Comparison of ENCODE assay signal across 8 cellular contexts in genomic region chr3:169041677-169042171, GRCh38.
DNase-seq lines count a peak whose midpoint lies in the region; ATAC-seq and TF ChIP-seq lines count a peak whose summit lies in the region.

No MANE protein-coding gene starts in this region.

- no peaks in the 10 kb centered on the region for H3K4me1 ChIP-seq in mesenchymal stem cell (ENCODE audit: control insufficient read depth, insufficient read depth, low read depth, low read length)
- H3K4me1 ChIP-seq in testis: no peaks in the 10 kb centered on the region

- H3K9me3 ChIP-seq in mesenchymal stem cell (ENCODE audit: control insufficient read depth, low read length) (no peaks in the 10 kb centered on the region), testis (no peaks in the 10 kb centered on the region)
- H3K9me3 ChIP-seq in CD4-positive, alpha-beta T cell (ENCODE audit: control insufficient read depth, low read length): no peaks in the 10 kb centered on the region

- H3K9me3 Mint-ChIP-seq in natural killer cell treated with Interleukin-12 subunit alpha and Interleukin-12 subunit beta and Interleukin-15 and Interleukin-18, amount 100 ng/mL, for 72 hours: no peaks in the 10 kb centered on the region
- no peaks in the 10 kb centered on the region for H3K9me3 Mint-ChIP-seq in CD4-positive, alpha-beta T cell

- POLR2A ChIA-PET in CD4-positive, alpha-beta T cell (lab: Charles Lee): no interaction called here

- DNase-seq in ELR (ENCODE audit: low read depth) (peak; percentile 86), NCI-H2081 (lab: John Stamatoyannopoulos, UW) (peak; percentile 6 to 46), cardiac fibroblast (ENCODE audit: low read depth in 2 of 2) (peak; percentile 80 to 82), mesenchymal stem cell (peak; percentile 73), KG1 (lab: John Stamatoyannopoulos, UW) (no peak), testis (no peak)
- no peak for DNase-seq in natural killer cell treated with Interleukin-12 subunit alpha and Interleukin-12 subunit beta and Interleukin-15 and Interleukin-18, amount 100 ng/mL, for 72 hours (ENCODE audit: low spot score)
- no peak for DNase-seq in CD4-positive, alpha-beta T cell

- peak overlapping the region; percentile 85 for H3K9ac ChIP-seq in mesenchymal stem cell (ENCODE audit: low read length)

- H3K4me2 ChIP-seq in mesenchymal stem cell (ENCODE audit: low read length, poor library complexity, severe bottlenecking): peak overlapping the region; percentile 29

- TF ChIP-seq POLR2A in testis (IDR thresholded peaks at IDR 0.05): no peak

- H3K27ac ChIP-seq in mesenchymal stem cell (ENCODE audit: low read length, poor library complexity, severe bottlenecking): no peak overlapping the region
- H3K27ac ChIP-seq in testis: no peak overlapping the region
- no peak overlapping the region for H3K27ac ChIP-seq in CD4-positive, alpha-beta T cell (ENCODE audit: low read depth, low read length)

- H3K27me3 Mint-ChIP-seq in natural killer cell treated with Interleukin-12 subunit alpha and Interleukin-12 subunit beta and Interleukin-15 and Interleukin-18, amount 100 ng/mL, for 72 hours: no peaks in the 10 kb centered on the region
- no peaks in the 10 kb centered on the region for H3K27me3 Mint-ChIP-seq in CD4-positive, alpha-beta T cell

- no peaks in the 10 kb centered on the region for H3K36me3 Mint-ChIP-seq in natural killer cell treated with Interleukin-12 subunit alpha and Interleukin-12 subunit beta and Interleukin-15 and Interleukin-18, amount 100 ng/mL, for 72 hours
- no peaks in the 10 kb centered on the region for H3K36me3 Mint-ChIP-seq in CD4-positive, alpha-beta T cell (ENCODE audit: low read depth)

- intact Hi-C loops in testis (cut with DNase I; ENCODE audit: low total_unique reads): no loop called here
- intact Hi-C loops in CD4-positive, alpha-beta T cell (cut with DNase I, micrococcal nuclease): no loop called here

- H2AFZ ChIP-seq in mesenchymal stem cell (ENCODE audit: low read depth, low read length): no peak overlapping the region

- no peak overlapping the region for H3K14ac ChIP-seq in mesenchymal stem cell (ENCODE audit: low read length in 2 of 2)

- H3K4me1 Mint-ChIP-seq in natural killer cell treated with Interleukin-12 subunit alpha and Interleukin-12 subunit beta and Interleukin-15 and Interleukin-18, amount 100 ng/mL, for 72 hours (ENCODE audit: low read depth in 2 of 2): no peaks in the 10 kb centered on the region
- H3K4me1 Mint-ChIP-seq in CD4-positive, alpha-beta T cell (ENCODE audit: low read depth): no peaks in the 10 kb centered on the region

- H2AK5ac ChIP-seq in mesenchymal stem cell (ENCODE audit: low read length, severe bottlenecking): no peak overlapping the region

- H3K27me3 ChIP-seq in mesenchymal stem cell (ENCODE audit: control insufficient read depth in 1 of 2, insufficient read depth in 1 of 2, low read length in 2 of 2): no peaks in the 10 kb centered on the region
- no peaks in the 10 kb centered on the region for H3K27me3 ChIP-seq in testis
- H3K27me3 ChIP-seq in CD4-positive, alpha-beta T cell (ENCODE audit: control insufficient read depth, insufficient read depth, low read length): no peaks in the 10 kb centered on the region

- CTCF ChIA-PET in CD4-positive, alpha-beta T cell (lab: Charles Lee): no interaction called here

- no peak overlapping the region for H4K8ac ChIP-seq in mesenchymal stem cell (ENCODE audit: low read length)

- no peak overlapping the region for H4K91ac ChIP-seq in mesenchymal stem cell (ENCODE audit: low read length)

- no peak overlapping the region for H3K27ac Mint-ChIP-seq in natural killer cell treated with Interleukin-12 subunit alpha and Interleukin-12 subunit beta and Interleukin-15 and Interleukin-18, amount 100 ng/mL, for 72 hours
- H3K27ac Mint-ChIP-seq in CD4-positive, alpha-beta T cell: no peak overlapping the region

- no peak overlapping the region for H3K18ac ChIP-seq in mesenchymal stem cell (ENCODE audit: low read depth in 1 of 2, low read length in 2 of 2)

- no peak for ATAC-seq in natural killer cell treated with Interleukin-12 subunit alpha and Interleukin-12 subunit beta and Interleukin-15 and Interleukin-18, amount 100 ng/mL, for 72 hours
- ATAC-seq in CD4-positive, alpha-beta T cell (ENCODE audit: poor library complexity): no peak

- H3K4ac ChIP-seq in mesenchymal stem cell (ENCODE audit: low read depth in 1 of 2, low read length in 2 of 2): no peak overlapping the region

- no peak overlapping the region for H2BK15ac ChIP-seq in mesenchymal stem cell (ENCODE audit: low read depth, poor library complexity, severe bottlenecking)

- H3K79me1 ChIP-seq in mesenchymal stem cell (replicated peaks; ENCODE audit: low read length, poor library complexity, severe bottlenecking): no peaks in the 10 kb centered on the region

- no peak overlapping the region for H2BK12ac ChIP-seq in mesenchymal stem cell (ENCODE audit: low read length in 2 of 2)

- WGBS in mesenchymal stem cell: 59% methylated on average over 2 of the region's 5 CpGs
- 54 to 57% methylated on average over 5 of the region's 5 CpGs for WGBS in testis, 2 donors

- no peak overlapping the region for H3K4me3 Mint-ChIP-seq in natural killer cell treated with Interleukin-12 subunit alpha and Interleukin-12 subunit beta and Interleukin-15 and Interleukin-18, amount 100 ng/mL, for 72 hours
- no peak overlapping the region for H3K4me3 Mint-ChIP-seq in CD4-positive, alpha-beta T cell

- no peak overlapping the region for H3K4me3 ChIP-seq in cardiac fibroblast (replicated peaks in 1 of 2; ENCODE audit: low read depth in 2 of 2, low read length in 2 of 2)
- H3K4me3 ChIP-seq in mesenchymal stem cell (ENCODE audit: insufficient read depth in 1 of 2, low read depth in 1 of 2, low read length in 2 of 2): no peak overlapping the region
- no peak overlapping the region for H3K4me3 ChIP-seq in testis

- no peak overlapping the region for H2BK120ac ChIP-seq in mesenchymal stem cell (ENCODE audit: low read depth, low read length)

- no peak overlapping the region for H3K23ac ChIP-seq in mesenchymal stem cell (ENCODE audit: low read length in 2 of 2)

- no peak overlapping the region for H2BK5ac ChIP-seq in mesenchymal stem cell (ENCODE audit: low read depth, low read length, poor library complexity, severe bottlenecking)

- H3K36me3 ChIP-seq in mesenchymal stem cell (ENCODE audit: control insufficient read depth in 1 of 2, insufficient read depth in 2 of 2, low read depth in 1 of 2, low read length in 2 of 2): no peaks in the 10 kb centered on the region
- no peaks in the 10 kb centered on the region for H3K36me3 ChIP-seq in testis (ENCODE audit: low read depth, missing control alignments)

- TF ChIP-seq CTCF in cardiac fibroblast (IDR thresholded peaks at IDR 0.05; ENCODE audit: low read depth, low read length): peak; percentile 54
- TF ChIP-seq CTCF in testis (IDR thresholded peaks at IDR 0.05): peak in 1 of 3 experiments; percentile 34
- TF ChIP-seq CTCF in CD4-positive, alpha-beta T cell (IDR thresholded peaks at IDR 0.05): no peak

Comparison
In these comparisons a context has a peak if more than half of its experiments do, and no peak if none do; other contexts are left out.
1. DNase-seq: peak in ELR (single experiment), NCI-H2081 (2 of 2), cardiac fibroblast (2 of 2) and mesenchymal stem cell (single experiment); none in KG1 (single experiment), testis (single experiment), natural killer cell treated with Interleukin-12 subunit alpha and Interleukin-12 subunit beta and Interleukin-15 and Interleukin-18, amount 100 ng/mL, for 72 hours (single experiment) and CD4-positive, alpha-beta T cell (0 of 10).